In the genomic region with DNA sequence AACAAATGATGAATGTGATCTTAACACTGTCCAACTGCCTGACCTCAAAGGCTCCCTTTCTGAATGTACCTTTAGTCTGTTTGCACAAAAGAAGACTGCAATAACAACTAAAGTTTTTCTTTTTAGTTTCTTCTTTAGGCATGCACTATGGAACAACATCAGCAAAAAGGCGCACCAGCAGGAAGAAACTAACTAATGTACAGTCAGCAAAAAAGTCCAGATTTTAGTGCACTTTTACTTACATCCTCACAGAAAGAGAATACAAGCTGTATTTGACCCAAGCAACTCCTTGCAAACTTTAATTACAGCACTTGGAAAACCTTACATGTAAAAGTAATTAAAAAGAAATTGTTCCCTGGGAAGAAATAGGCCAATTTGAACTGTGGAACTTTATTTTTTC, we compare ENCODE assay signal across 21 cellular contexts.
DNase-seq lines count a peak whose midpoint lies in the region; ATAC-seq, FAIRE-seq and TF ChIP-seq lines count a peak whose summit lies in the region.
"Had no signal": no experiment of that assay in that cellular context is flagged by ENCODE, and none has a peak within 500 bp of the region (broad histone marks: within the 10 kb centered on the region; RNA-seq: fewer than 3 reads in every experiment).

No MANE protein-coding gene starts in this region.

- no peak for TF ChIP-seq RAD21 in IMR-90 (IDR thresholded peaks at IDR 0.05; ENCODE audit: low read length)

- peaks cover 3% of the 10 kb centered on the region; the same call in 1 of the 2 replicates for H4K20me1 ChIP-seq in IMR-90 (ENCODE audit: insufficient read depth, low read length)
- H4K20me1 ChIP-seq: BLaER1 treated with 17β-estradiol and CSF1 and Interleukin-3, amounts not matched to agents 10 nM and 100 nM had no signal

- dilution Hi-C loops in IMR-90 (cut with HindIII; ENCODE audit: low sequenced_read_pairs, unreplicated experiment) = no loop called here

- H3K27me3 ChIP-seq in IMR-90 (ENCODE audit: control insufficient read depth, insufficient read depth, low read length) (no peaks in the 10 kb centered on the region), neuronal stem cell (ENCODE audit: control insufficient read depth in 3 of 3, insufficient read depth in 3 of 3, low read depth in 1 of 3, low read length in 3 of 3) (no peaks in the 10 kb centered on the region)
- H3K27me3 ChIP-seq: BE2C; BLaER1 treated with 17β-estradiol and CSF1 and Interleukin-3, amounts not matched to agents 10 nM and 100 nM had no signal

- TF ChIP-seq POLR2A in IMR-90 (IDR thresholded peaks at IDR 0.05; ENCODE audit: low read depth, low read length) = no peak

- in situ Hi-C loops in IMR-90 (cut with MboI; ENCODE audit: low sequenced_read_pairs) = no loop called here

- H2BK12ac ChIP-seq in neuronal stem cell (ENCODE audit: low read length) = no peak overlapping the region

- DNase-seq in Ammon's horn (ENCODE audit: low spot score) (peak; percentile 61), IMR-90 (no peak), globus pallidus (ENCODE audit: low spot score) (peak; percentile 47), neuronal stem cell (ENCODE audit: low spot score) (no peak), HTR-8/SVneo (ENCODE audit: insufficient read length, low spot score) (no peak), cortex of kidney (lab: John Stamatoyannopoulos, UW) (no peak)
- DNase-seq: BE2C; CD4-positive, alpha-beta T cell; CD8-positive, alpha-beta memory T cell; DMS 273 treated with DMSO at 0.1 percent for 48 hours; DMS79; EL; GF-D8; H9 had no signal

- intact Hi-C loops in IMR-90 (cut with micrococcal nuclease) = no loop called here

- WGBS in IMR-90 (ENCODE audit: extremely low coverage in 2 of 2, insufficient read length in 1 of 2), 2 experiments = no CpG with 5 or more reads among the region's 1 CpG
- WGBS in neuronal stem cell (ENCODE audit: extremely low coverage in 2 of 2, insufficient read length in 2 of 2, insufficient replicate concordance in 1 of 2), 2 donors = no CpG with 5 or more reads among the region's 1 CpG

- H3K4me1 ChIP-seq in IMR-90 (ENCODE audit: control insufficient read depth, insufficient read depth, low read length) = no peaks in the 10 kb centered on the region
- peaks cover 5 to 7% of the 10 kb centered on the region in 2 donors for H3K4me1 ChIP-seq in neuronal stem cell (ENCODE audit: control insufficient read depth in 2 of 2, insufficient read depth in 1 of 2, low read depth in 1 of 2, low read length in 2 of 2)
- H3K4me1 ChIP-seq: BE2C had no signal

- ATAC-seq in IMR-90 (ENCODE audit: low read depth) (no peak), GM18909 (IDR thresholded peaks at IDR 0.05; ENCODE audit: poor library complexity, unreplicated experiment) (no peak)
- ATAC-seq in activated CD4-positive, CD25-positive, alpha-beta regulatory T cell treated with anti-CD3 and anti-CD28 coated beads, Interleukin-2, amount 50 U/mL, for 24 hours = no peak
- ATAC-seq: GM23338, HCT116 had no signal

- H2BK5ac ChIP-seq in IMR-90 (ENCODE audit: low read depth, low read length, poor library complexity, severe bottlenecking) (no peak overlapping the region), neuronal stem cell (ENCODE audit: low read length) (no peak overlapping the region)

- H2AFZ ChIP-seq in IMR-90 (replicated peaks; ENCODE audit: low read length, poor library complexity) = no peak overlapping the region
- peak overlapping the region; percentile 41 for H2AFZ ChIP-seq in neuronal stem cell (ENCODE audit: low read length)
- H2AFZ ChIP-seq: GM23338 had no signal

- H3K18ac ChIP-seq in IMR-90 (ENCODE audit: low read depth, low read length) = no peak overlapping the region
- no peak overlapping the region for H3K18ac ChIP-seq in neuronal stem cell (ENCODE audit: low read length)

- H3K9me3 ChIP-seq in IMR-90 (ENCODE audit: control insufficient read depth, insufficient read depth, low read length) (no peaks in the 10 kb centered on the region; the same call in 1 of the 2 replicates), neuronal stem cell (replicated peaks in 1 of 2; ENCODE audit: control insufficient read depth in 2 of 2, insufficient read depth in 1 of 2, low read depth in 1 of 2, low read length in 2 of 2) (peaks cover 0 to 6% of the 10 kb centered on the region in 2 donors)

- H2BK120ac ChIP-seq in IMR-90 (ENCODE audit: low read depth, low read length) (no peak overlapping the region), neuronal stem cell (ENCODE audit: low read depth, low read length) (no peak overlapping the region)

- H4K8ac ChIP-seq in IMR-90 (ENCODE audit: low read depth in 2 of 2, low read length in 2 of 2) (no peak overlapping the region), neuronal stem cell (ENCODE audit: low read depth, low read length) (no peak overlapping the region)

- no peak overlapping the region for H2AK9ac ChIP-seq in IMR-90 (replicated peaks; ENCODE audit: low read depth, low read length, poor library complexity)

- H2BK15ac ChIP-seq in IMR-90 (ENCODE audit: low read depth, low read length) = no peak overlapping the region
- no peak overlapping the region for H2BK15ac ChIP-seq in neuronal stem cell (ENCODE audit: low read length)

- H4K91ac ChIP-seq in IMR-90 (ENCODE audit: insufficient read depth, low read depth, low read length) = no peak overlapping the region
- H4K91ac ChIP-seq in neuronal stem cell (ENCODE audit: low read depth, low read length, poor library complexity) = no peak overlapping the region

- H3K79me1 ChIP-seq in IMR-90 (ENCODE audit: low read depth in 1 of 2, low read length in 2 of 2) (no peaks in the 10 kb centered on the region; a peak in 1 of 4 replicates), neuronal stem cell (ENCODE audit: low read depth, low read length) (no peaks in the 10 kb centered on the region)

- H3K9ac ChIP-seq in IMR-90 (ENCODE audit: low read depth, low read length) = no peak overlapping the region
- H3K9ac ChIP-seq in neuronal stem cell (ENCODE audit: low read depth, low read length, poor library complexity) = no peak overlapping the region
- H3K9ac ChIP-seq: BLaER1 treated with 17β-estradiol and CSF1 and Interleukin-3, amounts not matched to agents 10 nM and 100 nM had no signal

- POLR2A ChIA-PET in IMR-90 (lab: Charles Lee; ENCODE audit: unreplicated experiment) = no interaction called here

- H3K4ac ChIP-seq in IMR-90 (ENCODE audit: low read depth, low read length) (no peak overlapping the region), neuronal stem cell (ENCODE audit: low read length) (no peak overlapping the region)

- H3K9me1 ChIP-seq in IMR-90 (ENCODE audit: insufficient read depth, low read length) = no peaks in the 10 kb centered on the region; the same call in 1 of the 2 replicates

- BruUV-seq in IMR-90 (replicated peaks; lab: Mats Ljungman, UMichigan) = no TSS peak

- H3K56ac ChIP-seq in IMR-90 (ENCODE audit: extremely low read depth, insufficient read depth, low read length) = no peak overlapping the region

- H3K14ac ChIP-seq in IMR-90 (replicated peaks; ENCODE audit: low read depth, low read length) (no peak overlapping the region), neuronal stem cell (ENCODE audit: low read length) (no peak overlapping the region)

- H3K4me2 ChIP-seq in IMR-90 (ENCODE audit: low read depth, low read length) = no peak overlapping the region
- H3K4me2 ChIP-seq in neuronal stem cell (ENCODE audit: insufficient read depth, low read length, poor library complexity, severe bottlenecking) = no peak overlapping the region
- H3K4me2 ChIP-seq: BLaER1 treated with 17β-estradiol and CSF1 and Interleukin-3, amounts not matched to agents 10 nM and 100 nM; GM23338 had no signal

- H2AK5ac ChIP-seq in IMR-90 (ENCODE audit: low read depth, low read length) (no peak overlapping the region), neuronal stem cell (ENCODE audit: low read depth, low read length) (no peak overlapping the region)

- H3K27ac ChIP-seq in IMR-90 (ENCODE audit: insufficient read depth, low read length) (no peak overlapping the region), neuronal stem cell (replicated peaks; ENCODE audit: low read length) (no peak overlapping the region)
- H3K27ac ChIP-seq: BLaER1 treated with 17β-estradiol and CSF1 and Interleukin-3, amounts not matched to agents 10 nM and 100 nM had no signal

- H3K23ac ChIP-seq in IMR-90 (ENCODE audit: low read depth, low read length) = no peak overlapping the region
- no peak overlapping the region for H3K23ac ChIP-seq in neuronal stem cell (ENCODE audit: low read depth, low read length, poor library complexity)

- CTCF ChIA-PET in IMR-90 (lab: Yijun Ruan, JAX) = no interaction called here

- no peak for TF ChIP-seq CTCF in IMR-90 (conservative IDR thresholded peaks at IDR 0.05; ENCODE audit: low read depth, low read length)

- no peaks in the 10 kb centered on the region for H3K36me3 ChIP-seq in IMR-90 (ENCODE audit: control insufficient read depth, insufficient read depth, low read length)
- H3K36me3 ChIP-seq in neuronal stem cell (replicated peaks in 1 of 2; ENCODE audit: control insufficient read depth in 2 of 2, insufficient read depth in 2 of 2, low read length in 2 of 2) = no peaks in the 10 kb centered on the region
- H3K36me3 ChIP-seq: BLaER1 treated with 17β-estradiol and CSF1 and Interleukin-3, amounts not matched to agents 10 nM and 100 nM had no signal

- no peak for FAIRE-seq in HTR-8/SVneo (lab: Jason Lieb, UNC)
- FAIRE-seq: D721Med, GM12891 had no signal

- no peak overlapping the region for H4K5ac ChIP-seq in IMR-90 (ENCODE audit: low read depth, low read length)

- no peak overlapping the region for H2BK20ac ChIP-seq in IMR-90 (ENCODE audit: low read depth, low read length)

- no peak overlapping the region for H3K4me3 ChIP-seq in IMR-90 (ENCODE audit: insufficient read depth, low read depth, low read length)
- H3K4me3 ChIP-seq in neuronal stem cell (ENCODE audit: low read length in 2 of 2) = no peak overlapping the region
- H3K4me3 ChIP-seq: BLaER1 treated with 17β-estradiol and CSF1 and Interleukin-3, amounts not matched to agents 10 nM and 100 nM; GM23338 had no signal

TF ChIP-seq in IMR-90, 13 proteins besides CTCF, POLR2A, EP300 and RAD21:
- TF ChIP-seq SMC3 (IDR thresholded peaks at IDR 0.05; ENCODE audit: low read depth, low read length) (no peak), MAFK (IDR thresholded peaks at IDR 0.05; ENCODE audit: low read depth, low read length) (peak; percentile 88)
TF ChIP-seq in IMR-90: peak in this region for 1.

Comparison
In these comparisons a context has a peak if more than half of its experiments do, and no peak if none do; other contexts are left out.
1. DNase-seq: peak in Ammon's horn (single experiment) and globus pallidus (single experiment); none in IMR-90 (single experiment), neuronal stem cell (single experiment), HTR-8/SVneo (single experiment) and cortex of kidney (single experiment).